ENCODE assay signal across 30 cellular contexts in genomic region chr14:85342858-85343607, GRCh38.
DNase-seq lines count a peak whose midpoint lies in the region; ATAC-seq and TF ChIP-seq lines count a peak whose summit lies in the region.
"Had no signal": no experiment of that assay in that cellular context is flagged by ENCODE, and none has a peak within 500 bp of the region (broad histone marks: within the 10 kb centered on the region; RNA-seq: fewer than 3 reads in every experiment).

No MANE protein-coding gene starts in this region.

- TF ChIP-seq CTCF in fibroblast of pulmonary artery (IDR thresholded peaks at IDR 0.05; ENCODE audit: low read length, missing control alignments) = no peak
- TF ChIP-seq CTCF in CD4-positive, alpha-beta T cell (IDR thresholded peaks at IDR 0.05) = no peak

- H3K36me3 ChIP-seq in adipocyte (ENCODE audit: control insufficient read depth, insufficient read depth, low read length, severe bottlenecking) = no peaks in the 10 kb centered on the region
- H3K36me3 ChIP-seq: gastrocnemius medialis, HAP-1, MG63, transverse colon had no signal

- H3K4me1 Mint-ChIP-seq in CD4-positive, alpha-beta T cell (ENCODE audit: low read depth) = no peaks in the 10 kb centered on the region
- H3K4me1 Mint-ChIP-seq: naive B cell had no signal

- no peaks in the 10 kb centered on the region for H3K27me3 ChIP-seq in adipocyte (replicated peaks; ENCODE audit: control insufficient read depth, insufficient read depth, low read length)
- no peaks in the 10 kb centered on the region for H3K27me3 ChIP-seq in CD4-positive, alpha-beta T cell (ENCODE audit: control insufficient read depth, insufficient read depth, low read length)
- H3K27me3 ChIP-seq: MG63, transverse colon had no signal

- intact Hi-C loops in sciatic nerve (cut with DNase I) = no loop called here
- intact Hi-C loops in CD4-positive, alpha-beta T cell (cut with DNase I, micrococcal nuclease) = no loop called here

- POLR2A ChIA-PET in CD4-positive, alpha-beta T cell (lab: Charles Lee) = no interaction called here

- no peak overlapping the region for H3K4me3 Mint-ChIP-seq in CD4-positive, alpha-beta T cell
- H3K4me3 Mint-ChIP-seq: activated CD8-positive, alpha-beta T cell treated with anti-CD3 and anti-CD28 coated beads, Interleukin-2, amount 10 ng/mL, durations not matched to agents 7 days and 5 days; mesothelial cell of epicardium; naive B cell had no signal

- H3K4me3 ChIP-seq in adipocyte (ENCODE audit: low read length) (no peak overlapping the region), fibroblast of pulmonary artery (replicated peaks; ENCODE audit: low read depth, low read length) (no peak overlapping the region)
- H3K4me3 ChIP-seq: gastrocnemius medialis, HAP-1, K562, MG63, smooth muscle cell, transverse colon had no signal

- DNase-seq in GM03348 (ENCODE audit: low spot score) = peak; percentile 9
- peak; percentile 33 for DNase-seq in adipocyte (ENCODE audit: low read depth)
- DNase-seq in fibroblast of pulmonary artery (ENCODE audit: low read depth) = peak; percentile 12
- no peak for DNase-seq in sciatic nerve (ENCODE audit: low spot score)
- DNase-seq in CD4-positive, alpha-beta T cell = no peak
- no peak for DNase-seq in NCI-H510A treated with DMSO at 0.1 percent for 48 hours (lab: John Stamatoyannopoulos, UW)
- DNase-seq in glomerular visceral epithelial cell (ENCODE audit: extremely low spot score) = no peak
- DNase-seq: activated CD8-positive, alpha-beta T cell treated with anti-CD3 and anti-CD28 coated beads, Interleukin-2, amount 10 ng/mL, durations not matched to agents 7 days and 5 days; activated T-cell treated with anti-CD3 and anti-CD28 coated beads for 4 hours; cerebellar nuclear complex; DMS79; gastrocnemius medialis; GF-D8; hippocampal formation; MG63; naive B cell; NCI-H2081; NCI-H82; nucleus accumbens; stimulated activated CD4-positive, alpha-beta T cell treated with anti-CD3 and anti-CD28 coated beads, Interleukin-1b, Interleukin-23, amount 100 ng/mL, for 48 hours; stimulated activated CD8-positive, alpha-beta memory T cell treated with anti-CD3 and anti-CD28 coated beads, Interleukin-4, amount 100 ng/mL, for 48 hours; T-helper 2 cell; transverse colon had no signal

- CTCF ChIA-PET in CD4-positive, alpha-beta T cell (lab: Charles Lee) = no interaction called here

- H3K36me3 Mint-ChIP-seq in CD4-positive, alpha-beta T cell (ENCODE audit: low read depth) = no peaks in the 10 kb centered on the region
- H3K36me3 Mint-ChIP-seq: mesothelial cell of epicardium, naive B cell had no signal

- peaks cover 6% of the 10 kb centered on the region for H3K9me3 Mint-ChIP-seq in CD4-positive, alpha-beta T cell

- peaks cover 18% of the 10 kb centered on the region for H3K4me1 ChIP-seq in adipocyte (ENCODE audit: control insufficient read depth, insufficient read depth, low read length)
- H3K4me1 ChIP-seq: HAP-1, transverse colon had no signal

- ATAC-seq in sciatic nerve = peak; percentile 79
- no peak for ATAC-seq in CD4-positive, alpha-beta T cell (ENCODE audit: poor library complexity)
- ATAC-seq: activated CD8-positive, alpha-beta T cell treated with anti-CD3 and anti-CD28 coated beads, Interleukin-2, amount 10 ng/mL, durations not matched to agents 7 days and 5 days; K562; left lobe of liver had no signal

- H3K27ac ChIP-seq in CD4-positive, alpha-beta T cell (ENCODE audit: low read depth, low read length) = no peak overlapping the region
- H3K27ac ChIP-seq: C4-2B, epithelial cell of prostate, gastrocnemius medialis, transverse colon had no signal

- no peak overlapping the region for H3K9ac ChIP-seq in adipocyte (ENCODE audit: low read length)

- no peaks in the 10 kb centered on the region for H3K9me3 ChIP-seq in adipocyte (ENCODE audit: control insufficient read depth, low read length)
- no peaks in the 10 kb centered on the region for H3K9me3 ChIP-seq in CD4-positive, alpha-beta T cell (ENCODE audit: control insufficient read depth, low read length)
- H3K9me3 ChIP-seq: gastrocnemius medialis, HAP-1, MG63, transverse colon had no signal

- H3K27me3 Mint-ChIP-seq in CD4-positive, alpha-beta T cell = no peaks in the 10 kb centered on the region
- H3K27me3 Mint-ChIP-seq: naive B cell had no signal

- no peak overlapping the region for H3K27ac Mint-ChIP-seq in CD4-positive, alpha-beta T cell
- H3K27ac Mint-ChIP-seq: activated CD8-positive, alpha-beta T cell treated with anti-CD3 and anti-CD28 coated beads, Interleukin-2, amount 10 ng/mL, durations not matched to agents 7 days and 5 days; mesothelial cell of epicardium; naive B cell had no signal

Comparison
In these comparisons a context has a peak if more than half of its experiments do, and no peak if none do; other contexts are left out.
1. DNase-seq: peak in GM03348 (single experiment), adipocyte (single experiment) and fibroblast of pulmonary artery (single experiment); none in sciatic nerve (single experiment), CD4-positive, alpha-beta T cell (0 of 10), NCI-H510A treated with DMSO at 0.1 percent for 48 hours (single experiment) and glomerular visceral epithelial cell (single experiment).